1 cellular context compared by ENCODE assay signal in the genomic region with DNA sequence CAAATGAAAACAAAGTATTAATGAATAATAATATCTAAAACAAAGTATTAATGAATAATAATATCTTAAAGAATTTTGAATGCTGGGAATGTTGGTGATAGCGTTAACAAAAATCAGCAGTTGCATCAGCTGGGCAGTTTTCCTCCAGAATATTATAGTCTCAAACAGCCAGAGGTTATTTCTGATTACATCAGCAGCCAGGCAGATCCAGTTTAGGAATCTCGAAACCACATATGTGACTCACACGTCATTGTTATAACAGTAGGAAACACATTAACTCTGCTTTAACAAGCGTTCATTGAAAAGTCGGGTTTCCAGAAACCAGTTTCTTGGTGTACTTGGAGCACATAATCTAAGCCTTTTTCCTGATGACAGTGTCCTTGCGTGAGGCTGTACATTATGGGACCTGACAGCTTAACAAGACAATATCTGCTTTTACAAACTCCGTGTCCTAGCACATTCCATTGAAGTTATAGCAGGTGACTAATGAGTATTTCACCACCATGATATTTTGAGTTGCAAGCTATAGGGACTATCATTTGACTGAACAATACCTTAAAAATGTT.
TF ChIP-seq lines count a peak whose summit lies in the region.

No MANE protein-coding gene starts in this region.

TF ChIP-seq in K562, 482 proteins besides CTCF, POLR2A, EP300 and RAD21 (continued from another document and continues in another):
- TF ChIP-seq PRDM10 (IDR thresholded peaks at IDR 0.05; ENCODE audit: partially characterized antibody) = no peak
- no peak for TF ChIP-seq CBX2 (IDR thresholded peaks at IDR 0.05; ENCODE audit: insufficient read depth, low read length, poor library complexity, severe bottlenecking)
- TF ChIP-seq KAT8 (IDR thresholded peaks at IDR 0.05; ENCODE audit: low read depth) = no peak
- TF ChIP-seq ZNF589 (CRISPR knock-in tag; IDR thresholded peaks at IDR 0.05; ENCODE audit: low read depth) = no peak
- no peak for TF ChIP-seq KAT7 (CRISPR knock-in tag; IDR thresholded peaks at IDR 0.05; ENCODE audit: borderline replicate concordance)
- TF ChIP-seq GABPB1 (CRISPR knock-in tag; IDR thresholded peaks at IDR 0.05) = no peak
- no peak for TF ChIP-seq SETDB1 (IDR thresholded peaks at IDR 0.05; ENCODE audit: low read length)
- TF ChIP-seq, protein P1, sequence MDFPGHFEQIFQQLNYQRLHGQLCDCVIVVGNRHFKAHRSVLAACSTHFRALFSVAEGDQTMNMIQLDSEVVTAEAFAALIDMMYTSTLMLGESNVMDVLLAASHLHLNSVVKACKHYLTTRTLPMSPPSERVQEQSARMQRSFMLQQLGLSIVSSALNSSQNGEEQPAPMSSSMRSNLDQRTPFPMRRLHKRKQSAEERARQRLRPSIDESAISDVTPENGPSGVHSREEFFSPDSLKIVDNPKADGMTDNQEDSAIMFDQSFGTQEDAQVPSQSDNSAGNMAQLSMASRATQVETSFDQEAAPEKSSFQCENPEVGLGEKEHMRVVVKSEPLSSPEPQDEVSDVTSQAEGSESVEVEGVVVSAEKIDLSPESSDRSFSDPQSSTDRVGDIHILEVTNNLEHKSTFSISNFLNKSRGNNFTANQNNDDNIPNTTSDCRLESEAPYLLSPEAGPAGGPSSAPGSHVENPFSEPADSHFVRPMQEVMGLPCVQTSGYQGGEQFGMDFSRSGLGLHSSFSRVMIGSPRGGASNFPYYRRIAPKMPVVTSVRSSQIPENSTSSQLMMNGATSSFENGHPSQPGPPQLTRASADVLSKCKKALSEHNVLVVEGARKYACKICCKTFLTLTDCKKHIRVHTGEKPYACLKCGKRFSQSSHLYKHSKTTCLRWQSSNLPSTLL (IDR thresholded peaks at IDR 0.05) = no peak
- no peak for TF ChIP-seq SAFB2 (IDR thresholded peaks at IDR 0.05; ENCODE audit: borderline replicate concordance, low read depth, low read length, severe bottlenecking)
- no peak for TF ChIP-seq HDGF (IDR thresholded peaks at IDR 0.05)
- TF ChIP-seq KLF1 (tag; IDR thresholded peaks at IDR 0.05) = no peak
- TF ChIP-seq NR2F6 (CRISPR knock-in tag; IDR thresholded peaks at IDR 0.05) = no peak
- TF ChIP-seq BRF1 (IDR thresholded peaks at IDR 0.05; ENCODE audit: borderline replicate concordance, extremely low read depth, insufficient read length) = no peak
- TF ChIP-seq, protein P2, sequence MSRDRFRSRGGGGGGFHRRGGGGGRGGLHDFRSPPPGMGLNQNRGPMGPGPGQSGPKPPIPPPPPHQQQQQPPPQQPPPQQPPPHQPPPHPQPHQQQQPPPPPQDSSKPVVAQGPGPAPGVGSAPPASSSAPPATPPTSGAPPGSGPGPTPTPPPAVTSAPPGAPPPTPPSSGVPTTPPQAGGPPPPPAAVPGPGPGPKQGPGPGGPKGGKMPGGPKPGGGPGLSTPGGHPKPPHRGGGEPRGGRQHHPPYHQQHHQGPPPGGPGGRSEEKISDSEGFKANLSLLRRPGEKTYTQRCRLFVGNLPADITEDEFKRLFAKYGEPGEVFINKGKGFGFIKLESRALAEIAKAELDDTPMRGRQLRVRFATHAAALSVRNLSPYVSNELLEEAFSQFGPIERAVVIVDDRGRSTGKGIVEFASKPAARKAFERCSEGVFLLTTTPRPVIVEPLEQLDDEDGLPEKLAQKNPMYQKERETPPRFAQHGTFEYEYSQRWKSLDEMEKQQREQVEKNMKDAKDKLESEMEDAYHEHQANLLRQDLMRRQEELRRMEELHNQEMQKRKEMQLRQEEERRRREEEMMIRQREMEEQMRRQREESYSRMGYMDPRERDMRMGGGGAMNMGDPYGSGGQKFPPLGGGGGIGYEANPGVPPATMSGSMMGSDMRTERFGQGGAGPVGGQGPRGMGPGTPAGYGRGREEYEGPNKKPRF (IDR thresholded peaks at IDR 0.05; ENCODE audit: low read depth, low read length) = no peak
- peak; percentile 69; the same call in 1 of the 2 replicates for TF ChIP-seq ESRRA (IDR thresholded peaks at IDR 0.05; ENCODE audit: borderline replicate concordance, low read depth)
- no peak for TF ChIP-seq E2F8 (IDR thresholded peaks at IDR 0.05; ENCODE audit: low read depth, partially characterized antibody)
- no peak; the same call in 1 of the 2 replicates for TF ChIP-seq PKNOX1 (IDR thresholded peaks at IDR 0.05)
- TF ChIP-seq, protein P3, sequence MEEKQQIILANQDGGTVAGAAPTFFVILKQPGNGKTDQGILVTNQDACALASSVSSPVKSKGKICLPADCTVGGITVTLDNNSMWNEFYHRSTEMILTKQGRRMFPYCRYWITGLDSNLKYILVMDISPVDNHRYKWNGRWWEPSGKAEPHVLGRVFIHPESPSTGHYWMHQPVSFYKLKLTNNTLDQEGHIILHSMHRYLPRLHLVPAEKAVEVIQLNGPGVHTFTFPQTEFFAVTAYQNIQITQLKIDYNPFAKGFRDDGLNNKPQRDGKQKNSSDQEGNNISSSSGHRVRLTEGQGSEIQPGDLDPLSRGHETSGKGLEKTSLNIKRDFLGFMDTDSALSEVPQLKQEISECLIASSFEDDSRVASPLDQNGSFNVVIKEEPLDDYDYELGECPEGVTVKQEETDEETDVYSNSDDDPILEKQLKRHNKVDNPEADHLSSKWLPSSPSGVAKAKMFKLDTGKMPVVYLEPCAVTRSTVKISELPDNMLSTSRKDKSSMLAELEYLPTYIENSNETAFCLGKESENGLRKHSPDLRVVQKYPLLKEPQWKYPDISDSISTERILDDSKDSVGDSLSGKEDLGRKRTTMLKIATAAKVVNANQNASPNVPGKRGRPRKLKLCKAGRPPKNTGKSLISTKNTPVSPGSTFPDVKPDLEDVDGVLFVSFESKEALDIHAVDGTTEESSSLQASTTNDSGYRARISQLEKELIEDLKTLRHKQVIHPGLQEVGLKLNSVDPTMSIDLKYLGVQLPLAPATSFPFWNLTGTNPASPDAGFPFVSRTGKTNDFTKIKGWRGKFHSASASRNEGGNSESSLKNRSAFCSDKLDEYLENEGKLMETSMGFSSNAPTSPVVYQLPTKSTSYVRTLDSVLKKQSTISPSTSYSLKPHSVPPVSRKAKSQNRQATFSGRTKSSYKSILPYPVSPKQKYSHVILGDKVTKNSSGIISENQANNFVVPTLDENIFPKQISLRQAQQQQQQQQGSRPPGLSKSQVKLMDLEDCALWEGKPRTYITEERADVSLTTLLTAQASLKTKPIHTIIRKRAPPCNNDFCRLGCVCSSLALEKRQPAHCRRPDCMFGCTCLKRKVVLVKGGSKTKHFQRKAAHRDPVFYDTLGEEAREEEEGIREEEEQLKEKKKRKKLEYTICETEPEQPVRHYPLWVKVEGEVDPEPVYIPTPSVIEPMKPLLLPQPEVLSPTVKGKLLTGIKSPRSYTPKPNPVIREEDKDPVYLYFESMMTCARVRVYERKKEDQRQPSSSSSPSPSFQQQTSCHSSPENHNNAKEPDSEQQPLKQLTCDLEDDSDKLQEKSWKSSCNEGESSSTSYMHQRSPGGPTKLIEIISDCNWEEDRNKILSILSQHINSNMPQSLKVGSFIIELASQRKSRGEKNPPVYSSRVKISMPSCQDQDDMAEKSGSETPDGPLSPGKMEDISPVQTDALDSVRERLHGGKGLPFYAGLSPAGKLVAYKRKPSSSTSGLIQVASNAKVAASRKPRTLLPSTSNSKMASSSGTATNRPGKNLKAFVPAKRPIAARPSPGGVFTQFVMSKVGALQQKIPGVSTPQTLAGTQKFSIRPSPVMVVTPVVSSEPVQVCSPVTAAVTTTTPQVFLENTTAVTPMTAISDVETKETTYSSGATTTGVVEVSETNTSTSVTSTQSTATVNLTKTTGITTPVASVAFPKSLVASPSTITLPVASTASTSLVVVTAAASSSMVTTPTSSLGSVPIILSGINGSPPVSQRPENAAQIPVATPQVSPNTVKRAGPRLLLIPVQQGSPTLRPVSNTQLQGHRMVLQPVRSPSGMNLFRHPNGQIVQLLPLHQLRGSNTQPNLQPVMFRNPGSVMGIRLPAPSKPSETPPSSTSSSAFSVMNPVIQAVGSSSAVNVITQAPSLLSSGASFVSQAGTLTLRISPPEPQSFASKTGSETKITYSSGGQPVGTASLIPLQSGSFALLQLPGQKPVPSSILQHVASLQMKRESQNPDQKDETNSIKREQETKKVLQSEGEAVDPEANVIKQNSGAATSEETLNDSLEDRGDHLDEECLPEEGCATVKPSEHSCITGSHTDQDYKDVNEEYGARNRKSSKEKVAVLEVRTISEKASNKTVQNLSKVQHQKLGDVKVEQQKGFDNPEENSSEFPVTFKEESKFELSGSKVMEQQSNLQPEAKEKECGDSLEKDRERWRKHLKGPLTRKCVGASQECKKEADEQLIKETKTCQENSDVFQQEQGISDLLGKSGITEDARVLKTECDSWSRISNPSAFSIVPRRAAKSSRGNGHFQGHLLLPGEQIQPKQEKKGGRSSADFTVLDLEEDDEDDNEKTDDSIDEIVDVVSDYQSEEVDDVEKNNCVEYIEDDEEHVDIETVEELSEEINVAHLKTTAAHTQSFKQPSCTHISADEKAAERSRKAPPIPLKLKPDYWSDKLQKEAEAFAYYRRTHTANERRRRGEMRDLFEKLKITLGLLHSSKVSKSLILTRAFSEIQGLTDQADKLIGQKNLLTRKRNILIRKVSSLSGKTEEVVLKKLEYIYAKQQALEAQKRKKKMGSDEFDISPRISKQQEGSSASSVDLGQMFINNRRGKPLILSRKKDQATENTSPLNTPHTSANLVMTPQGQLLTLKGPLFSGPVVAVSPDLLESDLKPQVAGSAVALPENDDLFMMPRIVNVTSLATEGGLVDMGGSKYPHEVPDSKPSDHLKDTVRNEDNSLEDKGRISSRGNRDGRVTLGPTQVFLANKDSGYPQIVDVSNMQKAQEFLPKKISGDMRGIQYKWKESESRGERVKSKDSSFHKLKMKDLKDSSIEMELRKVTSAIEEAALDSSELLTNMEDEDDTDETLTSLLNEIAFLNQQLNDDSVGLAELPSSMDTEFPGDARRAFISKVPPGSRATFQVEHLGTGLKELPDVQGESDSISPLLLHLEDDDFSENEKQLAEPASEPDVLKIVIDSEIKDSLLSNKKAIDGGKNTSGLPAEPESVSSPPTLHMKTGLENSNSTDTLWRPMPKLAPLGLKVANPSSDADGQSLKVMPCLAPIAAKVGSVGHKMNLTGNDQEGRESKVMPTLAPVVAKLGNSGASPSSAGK (IDR thresholded peaks at IDR 0.05) = peak; percentile 55
- no peak for TF ChIP-seq BRCA1 (IDR thresholded peaks at IDR 0.05)
- TF ChIP-seq BRCA1 (CRISPR knock-in tag; IDR thresholded peaks at IDR 0.05) = no peak
- TF ChIP-seq, protein P4, sequence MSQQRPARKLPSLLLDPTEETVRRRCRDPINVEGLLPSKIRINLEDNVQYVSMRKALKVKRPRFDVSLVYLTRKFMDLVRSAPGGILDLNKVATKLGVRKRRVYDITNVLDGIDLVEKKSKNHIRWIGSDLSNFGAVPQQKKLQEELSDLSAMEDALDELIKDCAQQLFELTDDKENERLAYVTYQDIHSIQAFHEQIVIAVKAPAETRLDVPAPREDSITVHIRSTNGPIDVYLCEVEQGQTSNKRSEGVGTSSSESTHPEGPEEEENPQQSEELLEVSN (IDR thresholded peaks at IDR 0.05; ENCODE audit: borderline replicate concordance in 1 of 2, extremely low read depth in 1 of 2, insufficient read depth in 1 of 2, insufficient read length in 1 of 2, low read depth in 1 of 2, low read length in 1 of 2, poor library complexity in 1 of 2, severe bottlenecking in 1 of 2) = no peak
- TF ChIP-seq RHOXF2B (CRISPR knock-in tag; conservative IDR thresholded peaks at IDR 0.05) = no peak
